ENCODE assay signal across 8 cellular contexts in genomic region chr1:171484760-171485374, GRCh38. TPM values are rescaled to one million over a fixed set of nuclear protein-coding genes. Genes with fewer than 3 reads are reported as not detected.
A peak's percentile ranks its signal among the peaks of the same experiment; 100 is the strongest.
DNase-seq lines count a peak whose midpoint lies in the region; ATAC-seq, FAIRE-seq and TF ChIP-seq lines count a peak whose summit lies in the region.

No MANE protein-coding gene starts in this region.

- peak overlapping the region; percentile 100 for H3K27ac Mint-ChIP-seq in activated naive CD4-positive, alpha-beta T cell treated with anti-CD3 and anti-CD28 coated beads, Interleukin-2, amount 10 ng/mL, durations not matched to agents 7 days and 5 days
- peak overlapping the region; percentile 97 for H3K27ac Mint-ChIP-seq in neural progenitor cell

- peak overlapping the region; percentile 95 for H3K4me3 Mint-ChIP-seq in activated naive CD4-positive, alpha-beta T cell treated with anti-CD3 and anti-CD28 coated beads, Interleukin-2, amount 10 ng/mL, durations not matched to agents 7 days and 5 days
- H3K4me3 Mint-ChIP-seq in neural progenitor cell, result peak overlapping the region; percentile 99

- peaks cover 25% of the 10 kb centered on the region for H3K36me3 ChIP-seq in OCI-LY3 (replicated peaks; ENCODE audit: low read depth, low read length)
- no peaks in the 10 kb centered on the region for H3K36me3 ChIP-seq in endothelial cell of umbilical vein (ENCODE audit: control insufficient read depth in 2 of 2, extremely low read depth in 1 of 2, insufficient read depth in 2 of 2, low read length in 2 of 2)
- H3K36me3 ChIP-seq in neural progenitor cell, result peaks cover 4% of the 10 kb centered on the region

- H3K9me3 Mint-ChIP-seq in activated naive CD4-positive, alpha-beta T cell treated with anti-CD3 and anti-CD28 coated beads, Interleukin-2, amount 10 ng/mL, durations not matched to agents 7 days and 5 days, result no peaks in the 10 kb centered on the region
- H3K9me3 Mint-ChIP-seq in neural progenitor cell, result no peaks in the 10 kb centered on the region

- H3K4me2 ChIP-seq in OCI-LY3 (ENCODE audit: low read length) (peak overlapping the region; percentile 73), endothelial cell of umbilical vein (ENCODE audit: insufficient read depth, low read length) (peak overlapping the region; percentile 78), neural progenitor cell (peak overlapping the region; percentile 72)

- no peak; the same call in 1 of the 2 replicates for TF ChIP-seq CTCF in OCI-LY3 (IDR thresholded peaks at IDR 0.05; ENCODE audit: low read depth, low read length)
- no peak for TF ChIP-seq CTCF in endothelial cell of umbilical vein (IDR thresholded peaks at IDR 0.05; ENCODE audit: extremely low read depth in 1 of 2, insufficient read depth in 1 of 2, low read depth in 1 of 2, low read length in 2 of 2)
- no peak for TF ChIP-seq CTCF in neural progenitor cell (IDR thresholded peaks at IDR 0.05)

- dilution Hi-C loops in endothelial cell of umbilical vein (cut with MboI; ENCODE audit: extremely low pct_ligation_motif_present, low sequenced_read_pairs), result no loop called here

- no peaks in the 10 kb centered on the region for H3K9me3 ChIP-seq in OCI-LY3 (ENCODE audit: insufficient read depth, low read length)
- H3K9me3 ChIP-seq in endothelial cell of umbilical vein (replicated peaks; ENCODE audit: control insufficient read depth, insufficient read depth, low read length), result no peaks in the 10 kb centered on the region
- no peaks in the 10 kb centered on the region for H3K9me3 ChIP-seq in neural progenitor cell (ENCODE audit: low read depth)

- H2AFZ ChIP-seq in OCI-LY3 (ENCODE audit: low read depth, low read length), result peak overlapping the region; percentile 99
- H2AFZ ChIP-seq in endothelial cell of umbilical vein (ENCODE audit: low read depth, low read length), result peak overlapping the region; percentile 69
- H2AFZ ChIP-seq in neural progenitor cell (replicated peaks), result peak overlapping the region; percentile 94

- H3K4me1 ChIP-seq in OCI-LY3 (ENCODE audit: low read length) (peaks cover 41% of the 10 kb centered on the region), endothelial cell of umbilical vein (ENCODE audit: control insufficient read depth, extremely low read depth, insufficient read depth, low read length) (peaks cover 22% of the 10 kb centered on the region), neural progenitor cell (peaks cover 20% of the 10 kb centered on the region)

- peak; percentile 61 for ATAC-seq in HG02938 (IDR thresholded peaks at IDR 0.05; ENCODE audit: unreplicated experiment)

- POLR2A ChIA-PET in endothelial cell of umbilical vein (lab: Charles Lee), result no interaction called here

- intact Hi-C loops in endothelial cell of umbilical vein (cut with micrococcal nuclease), result loop anchor here (1.0 to 10.0 kb wide), 6 partner anchors 16 to 296 kb away; partner anchors contain the start of genes FMO4 and METTL13

- no peak for DNase-seq in activated naive CD4-positive, alpha-beta T cell treated with anti-CD3 and anti-CD28 coated beads, Interleukin-2, amount 10 ng/mL, durations not matched to agents 7 days and 5 days
- no peak for DNase-seq in activated naive CD4-positive, alpha-beta T cell treated with anti-CD3 and anti-CD28 coated beads, Interleukin-2, amount 50 U/mL, for 16 hours
- no peak for DNase-seq in endothelial cell of umbilical vein (ENCODE audit: low read depth, low spot score)
- no peak for DNase-seq in neural progenitor cell (ENCODE audit: low spot score)
- DNase-seq in central memory CD4-positive, alpha-beta T cell, result no peak
- DNase-seq in occipital lobe (lab: John Stamatoyannopoulos, UW), result no peak

- H3K4me3 ChIP-seq in OCI-LY3 (ENCODE audit: low read length) (peak overlapping the region; percentile 87), endothelial cell of umbilical vein (replicated peaks in 1 of 3; ENCODE audit: insufficient read depth in 1 of 3, low read depth in 1 of 3, low read length in 3 of 3) (peak overlapping the region; percentile 40 to 92 (median 90)), neural progenitor cell (peak overlapping the region; percentile 74)

- CTCF ChIA-PET in activated naive CD4-positive, alpha-beta T cell treated with anti-CD3 and anti-CD28 coated beads, Interleukin-2, amount 10 ng/mL, durations not matched to agents 7 days and 5 days (lab: Charles Lee), result interaction anchor here (0.6 to 2.9 kb wide), 22 partner anchors 8 to 507 kb away, joined by 3 to 22 read pairs (median 4); partner anchors contain the start of gene FMO4
- CTCF ChIA-PET in endothelial cell of umbilical vein (lab: Charles Lee), result interaction anchor here (0.7 to 2.4 kb wide), 28 partner anchors 10 to 518 kb away, joined by 3 to 26 read pairs (median 3); partner anchors contain the start of genes FMO4 and VAMP4

- no peaks in the 10 kb centered on the region for H3K27me3 Mint-ChIP-seq in activated naive CD4-positive, alpha-beta T cell treated with anti-CD3 and anti-CD28 coated beads, Interleukin-2, amount 10 ng/mL, durations not matched to agents 7 days and 5 days
- H3K27me3 Mint-ChIP-seq in neural progenitor cell (ENCODE audit: insufficient read depth, low read depth), result peaks cover 4% of the 10 kb centered on the region

- peaks cover 50% of the 10 kb centered on the region for H3K4me1 Mint-ChIP-seq in activated naive CD4-positive, alpha-beta T cell treated with anti-CD3 and anti-CD28 coated beads, Interleukin-2, amount 10 ng/mL, durations not matched to agents 7 days and 5 days
- peaks cover 46% of the 10 kb centered on the region for H3K4me1 Mint-ChIP-seq in neural progenitor cell

- H3K27me3 ChIP-seq in OCI-LY3 (ENCODE audit: low read depth, low read length) (no peaks in the 10 kb centered on the region), endothelial cell of umbilical vein (ENCODE audit: control insufficient read depth in 2 of 2, insufficient read depth in 2 of 2, low read length in 2 of 2) (no peaks in the 10 kb centered on the region), neural progenitor cell (no peaks in the 10 kb centered on the region)

- no peak for FAIRE-seq in endothelial cell of umbilical vein (lab: Jason Lieb, UNC)

- H3K9me1 ChIP-seq in endothelial cell of umbilical vein (replicated peaks; ENCODE audit: control insufficient read depth, extremely low read depth, insufficient read depth, low read length), result no peaks in the 10 kb centered on the region

- TSS peak; percentile 69 for BruUV-seq in endothelial cell of umbilical vein (replicated peaks; lab: Mats Ljungman, UMichigan)

- peaks cover 19% of the 10 kb centered on the region for H3K36me3 Mint-ChIP-seq in activated naive CD4-positive, alpha-beta T cell treated with anti-CD3 and anti-CD28 coated beads, Interleukin-2, amount 10 ng/mL, durations not matched to agents 7 days and 5 days
- peaks cover 11% of the 10 kb centered on the region for H3K36me3 Mint-ChIP-seq in neural progenitor cell

- H3K79me2 ChIP-seq in OCI-LY3 (ENCODE audit: low read length) (peaks cover 58% of the 10 kb centered on the region), endothelial cell of umbilical vein (ENCODE audit: control insufficient read depth, insufficient read depth, low read length) (peaks cover 45% of the 10 kb centered on the region), neural progenitor cell (ENCODE audit: low read depth) (peaks cover 45% of the 10 kb centered on the region)

- no peak for TF ChIP-seq POLR2A in endothelial cell of umbilical vein (IDR thresholded peaks at IDR 0.05; ENCODE audit: low read depth, low read length)

- peaks cover 11% of the 10 kb centered on the region for H3F3A ChIP-seq in neural progenitor cell (ENCODE audit: low read depth)

- H4K20me1 ChIP-seq in OCI-LY3 (ENCODE audit: insufficient read depth, low read length), result peaks cover 39% of the 10 kb centered on the region
- H4K20me1 ChIP-seq in endothelial cell of umbilical vein (replicated peaks; ENCODE audit: control insufficient read depth, extremely low read depth, insufficient read depth, low read length), result peaks cover 8% of the 10 kb centered on the region
- H4K20me1 ChIP-seq in neural progenitor cell (ENCODE audit: low read depth), result peaks cover 41% of the 10 kb centered on the region

- H3K9ac ChIP-seq in OCI-LY3 (ENCODE audit: low read length) (peak overlapping the region; percentile 97), endothelial cell of umbilical vein (replicated peaks; ENCODE audit: extremely low read depth, insufficient read depth, low read length) (peak overlapping the region; percentile 98), neural progenitor cell (no peak overlapping the region)

- peak overlapping the region; percentile 89 for H3K27ac ChIP-seq in OCI-LY3 (ENCODE audit: low read length)
- H3K27ac ChIP-seq in endothelial cell of umbilical vein (ENCODE audit: insufficient read depth, low read depth, low read length), result peak overlapping the region; percentile 94
- no peak overlapping the region for H3K27ac ChIP-seq in neural progenitor cell

TF ChIP-seq in endothelial cell of umbilical vein, 7 proteins besides CTCF, POLR2A, EP300 and RAD21:
- no peak for TF ChIP-seq MAX (IDR thresholded peaks at IDR 0.05; ENCODE audit: insufficient read depth, insufficient read length)
- no peak for TF ChIP-seq MYC (IDR thresholded peaks at IDR 0.05; ENCODE audit: low read depth, low read length)
- no peak for TF ChIP-seq GATA2 (IDR thresholded peaks at IDR 0.05; ENCODE audit: insufficient read depth, insufficient read length, low read depth, low read length)
- TF ChIP-seq FOS (IDR thresholded peaks at IDR 0.05; ENCODE audit: borderline replicate concordance, insufficient read depth, low read length), result no peak
- TF ChIP-seq JUN (IDR thresholded peaks at IDR 0.05; ENCODE audit: borderline replicate concordance, insufficient read depth, insufficient read length, low read depth), result no peak
- TF ChIP-seq POLR2AphosphoS5 (IDR thresholded peaks at IDR 0.05; ENCODE audit: insufficient read depth, low read depth, low read length), result no peak
- TF ChIP-seq EZH2 (IDR thresholded peaks at IDR 0.05; ENCODE audit: borderline replicate concordance, low read depth, low read length, severe bottlenecking), result no peak

RNA-seq across cellular contexts. Expression of gene PRRC2C, which starts 0.5 kb away (rescaled TPM):
- total RNA-seq in endothelial cell of umbilical vein (164 and 199 TPM in 2 replicates), neural progenitor cell (ENCODE audit: low replicate concordance) (89.9 and 90.9 TPM in 2 replicates), occipital lobe (34.2 TPM)
- polyA plus RNA-seq in endothelial cell of umbilical vein, result 54.3 and 65.7 TPM in 2 replicates
- polyA plus RNA-seq in endothelial cell of umbilical vein (2011; cell fraction: cytosol; rRNA removed), result 56.5 and 60.3 TPM in 2 replicates
- 94.6 and 95.3 TPM in 2 replicates for polyA plus RNA-seq in endothelial cell of umbilical vein (2011; cell fraction: nucleus; rRNA removed)
- 66.2 and 87.6 TPM in 2 replicates for polyA plus RNA-seq in endothelial cell of umbilical vein (2012)
- 106 and 123 TPM in 2 replicates for polyA minus RNA-seq in endothelial cell of umbilical vein
- 48.2 TPM for polyA minus RNA-seq in endothelial cell of umbilical vein (2011; cell fraction: cytosol; rRNA and poly(A)+ RNA removed)
- 93.6 and 139 TPM in 2 replicates for polyA minus RNA-seq in endothelial cell of umbilical vein (2011; cell fraction: nucleus; rRNA and poly(A)+ RNA removed)
